Comparison of ENCODE assay signal across 8 cellular contexts in genomic region chr4:123505457-123506310, GRCh38.
DNase-seq lines count a peak whose midpoint lies in the region; ATAC-seq, FAIRE-seq and TF ChIP-seq lines count a peak whose summit lies in the region.

No MANE protein-coding gene starts in this region.

- H3K9me3 ChIP-seq in keratinocyte (ENCODE audit: control insufficient read depth, low read depth, low read length): no peaks in the 10 kb centered on the region
- no peaks in the 10 kb centered on the region for H3K9me3 ChIP-seq in skeletal muscle tissue (ENCODE audit: control insufficient read depth in 3 of 3, low read length in 3 of 3)

- H3K36me3 ChIP-seq in keratinocyte (ENCODE audit: control insufficient read depth in 2 of 2, extremely low read depth in 1 of 2, insufficient read depth in 2 of 2, low read length in 2 of 2) (no peaks in the 10 kb centered on the region), skeletal muscle tissue (ENCODE audit: control insufficient read depth in 3 of 3, insufficient read depth in 3 of 3, low read length in 3 of 3) (no peaks in the 10 kb centered on the region)

- no peaks in the 10 kb centered on the region for H3K9me1 ChIP-seq in keratinocyte (ENCODE audit: control insufficient read depth, extremely low read depth, insufficient read depth, low read length)

- H3K27ac ChIP-seq in coronary artery: peak overlapping the region; percentile 21 to 71
- H3K27ac ChIP-seq in keratinocyte (ENCODE audit: control insufficient read depth, insufficient read depth, low read length): no peak overlapping the region
- peak overlapping the region; percentile 69 for H3K27ac ChIP-seq in skeletal muscle tissue (ENCODE audit: low read depth, low read length)

- no peaks in the 10 kb centered on the region for H3K79me2 ChIP-seq in keratinocyte (ENCODE audit: control insufficient read depth, insufficient read depth, low read length)

- H3K27me3 ChIP-seq in keratinocyte (ENCODE audit: control insufficient read depth, extremely low read depth, insufficient read depth, low read length) (no peaks in the 10 kb centered on the region), skeletal muscle tissue (ENCODE audit: control insufficient read depth in 3 of 3, insufficient read depth in 3 of 3, low read length in 3 of 3) (no peaks in the 10 kb centered on the region)

- no peaks in the 10 kb centered on the region for H4K20me1 ChIP-seq in keratinocyte (ENCODE audit: control insufficient read depth, extremely low read depth, insufficient read depth, low read length)

- dilution Hi-C loops in keratinocyte (cut with MboI; ENCODE audit: extremely low pct_ligation_motif_present, low sequenced_read_pairs): no loop called here

- ATAC-seq in GM18907 (IDR thresholded peaks at IDR 0.05; ENCODE audit: unreplicated experiment): peak; percentile 79

- FAIRE-seq in keratinocyte (lab: Jason Lieb, UNC): no peak

- H3K4me2 ChIP-seq in keratinocyte (ENCODE audit: control insufficient read depth, extremely low read depth, insufficient read depth, low read depth, low read length): peak overlapping the region; percentile 71

- peak overlapping the region; percentile 78 for H2AFZ ChIP-seq in keratinocyte (ENCODE audit: control insufficient read depth, low read length)

- H3K4me3 ChIP-seq in coronary artery (peak overlapping the region; percentile 78), keratinocyte (ENCODE audit: control insufficient read depth in 2 of 3, extremely low read depth in 1 of 3, insufficient read depth in 2 of 3, low read depth in 1 of 3, low read length in 3 of 3) (peak overlapping the region; percentile 41 to 60 (median 49)), skeletal muscle tissue (ENCODE audit: low read length in 3 of 3) (peak overlapping the region; percentile 77 to 87 (median 80))

- TF ChIP-seq CTCF in coronary artery (IDR thresholded peaks at IDR 0.05) (no peak), keratinocyte (optimal IDR thresholded peaks at IDR 0.05 in 1 of 3, IDR thresholded peaks at IDR 0.05 in 1 of 3, conservative IDR thresholded peaks at IDR 0.05 in 1 of 3; ENCODE audit: extremely low read depth in 1 of 3, insufficient read depth in 2 of 3, low read length in 3 of 3) (no peak)

- peak overlapping the region; percentile 63 for H3K9ac ChIP-seq in keratinocyte (ENCODE audit: control insufficient read depth, extremely low read depth, insufficient read depth, low read length)
- peak overlapping the region; percentile 81 to 91 (median 90) for H3K9ac ChIP-seq in skeletal muscle tissue (ENCODE audit: low read depth in 1 of 3, low read length in 3 of 3)

- peak; percentile 60 for DNase-seq in AG08396 (ENCODE audit: low spot score)
- peak; percentile 64 for DNase-seq in HT-29 (ENCODE audit: low spot score)
- peak; percentile 87 for DNase-seq in SHP77 (lab: John Stamatoyannopoulos, UW)
- no peak for DNase-seq in coronary artery (ENCODE audit: low spot score)
- DNase-seq in keratinocyte (ENCODE audit: low read depth, low spot score): no peak
- DNase-seq in NCI-H1694 treated with DMSO at 0.1 percent for 48 hours (lab: John Stamatoyannopoulos, UW): no peak

- peaks cover 3% of the 10 kb centered on the region for H3K4me1 ChIP-seq in keratinocyte (ENCODE audit: control insufficient read depth, extremely low read depth, insufficient read depth, low read length)
- peaks cover 3 to 4% (median 4%) of the 10 kb centered on the region in 3 donors for H3K4me1 ChIP-seq in skeletal muscle tissue (ENCODE audit: control insufficient read depth in 3 of 3, insufficient read depth in 3 of 3, low read length in 3 of 3)

Comparison
In these comparisons a context has a peak if more than half of its experiments do, and no peak if none do; other contexts are left out.
1. DNase-seq: peak in AG08396 (single experiment), HT-29 (single experiment) and SHP77 (2 of 2); none in coronary artery (single experiment), keratinocyte (single experiment) and NCI-H1694 treated with DMSO at 0.1 percent for 48 hours (single experiment).
2. Peak in every context shown above with its lines, with median percentiles within 50 percentile points of each other: H3K4me3 ChIP-seq.